Comparison of ENCODE assay signal across 18 cellular contexts in genomic region chr17:2958706-2959222, GRCh38.
DNase-seq lines count a peak whose midpoint lies in the region; ATAC-seq and TF ChIP-seq lines count a peak whose summit lies in the region.
"Had no signal": no experiment of that assay in that cellular context is flagged by ENCODE, and none has a peak within 500 bp of the region (broad histone marks: within the 10 kb centered on the region; RNA-seq: fewer than 3 reads in every experiment).

No MANE protein-coding gene starts in this region.

- peaks cover 17% of the 10 kb centered on the region for H3K36me3 Mint-ChIP-seq in MCF 10A (ENCODE audit: insufficient read depth, unreplicated experiment)
- no peaks in the 10 kb centered on the region for H3K36me3 Mint-ChIP-seq in osteocyte (ENCODE audit: unreplicated experiment)

- BruUV-seq in MCF 10A (replicated peaks; lab: Mats Ljungman, UMichigan), result no TSS peak

- H3K27ac ChIP-seq in breast epithelium, result no peak overlapping the region
- peak overlapping the region; percentile 93 for H3K27ac ChIP-seq in RWPE2 (ENCODE audit: poor library complexity, severe bottlenecking)
- H3K27ac ChIP-seq: skin epidermis, vagina had no signal

- POLR2A ChIA-PET in MCF 10A (lab: Yijun Ruan, JAX), result interaction anchor here (1.2 kb wide), 1 partner anchor 33 kb away, joined by 3 read pairs; no protein-coding TSS in a partner anchor

- H3K4me1 ChIP-seq in breast epithelium, result no peaks in the 10 kb centered on the region
- H3K4me1 ChIP-seq in RWPE2 (ENCODE audit: insufficient read depth, poor library complexity, severe bottlenecking), result peaks cover 44% of the 10 kb centered on the region

- H3K9me3 Mint-ChIP-seq in MCF 10A (ENCODE audit: unreplicated experiment), result no peaks in the 10 kb centered on the region
- no peaks in the 10 kb centered on the region for H3K9me3 Mint-ChIP-seq in osteocyte (ENCODE audit: unreplicated experiment)
- H3K9me3 Mint-ChIP-seq: CD14-positive monocyte had no signal

- intact Hi-C loops in MCF 10A (cut with micrococcal nuclease), result no loop called here
- intact Hi-C loops in breast epithelium (cut with DNase I; ENCODE audit: low total_unique reads), result no loop called here

- no peaks in the 10 kb centered on the region for H3K9me3 ChIP-seq in breast epithelium
- H3K9me3 ChIP-seq in RWPE2 (ENCODE audit: severe bottlenecking), result no peaks in the 10 kb centered on the region
- H3K9me3 ChIP-seq: vagina had no signal

- H3K27me3 ChIP-seq in breast epithelium (no peaks in the 10 kb centered on the region), RWPE2 (ENCODE audit: insufficient read depth, poor library complexity, severe bottlenecking) (no peaks in the 10 kb centered on the region)
- H3K27me3 ChIP-seq: vagina had no signal

- no peak for DNase-seq in MCF 10A (ENCODE audit: unreplicated experiment)
- DNase-seq in breast epithelium (ENCODE audit: low spot score in 2 of 2), result no peak
- DNase-seq in RWPE2 (ENCODE audit: low spot score), result no peak
- DNase-seq in osteocyte (ENCODE audit: extremely low spot score, unreplicated experiment), result no peak
- no peak for DNase-seq in NCI-H1694 (lab: John Stamatoyannopoulos, UW)
- DNase-seq in occipital lobe (lab: John Stamatoyannopoulos, UW), result no peak
- no peak for DNase-seq in NCI-H2081 treated with DMSO at 0.1 percent for 48 hours (lab: John Stamatoyannopoulos, UW)
- DNase-seq: activated CD4-positive, alpha-beta T cell treated with anti-CD3 and anti-CD28 coated beads, Interleukin-2, amount 50 U/mL, for 1 hour; activated gamma-delta T cell; cerebellar nuclear complex; kidney glomerular epithelial cell; NCI-H1105; NCI-H524 treated with DMSO at 0.1 percent for 48 hours; stimulated activated CD4-positive, alpha-beta T cell treated with anti-CD3 and anti-CD28 coated beads, Interleukin-1b, Interleukin-23, amount 100 ng/mL, for 48 hours; substantia nigra had no signal

- no peak for ATAC-seq in RWPE2 (ENCODE audit: low read depth)

- H3K36me3 ChIP-seq in breast epithelium (no peaks in the 10 kb centered on the region), RWPE2 (ENCODE audit: low read depth) (peaks cover 5% of the 10 kb centered on the region; the same call in 1 of the 2 replicates)
- H3K36me3 ChIP-seq: vagina had no signal

- H3K27me3 Mint-ChIP-seq in MCF 10A (ENCODE audit: insufficient read depth, unreplicated experiment) (no peaks in the 10 kb centered on the region), osteocyte (ENCODE audit: unreplicated experiment) (no peaks in the 10 kb centered on the region)

- TF ChIP-seq POLR2A in breast epithelium (IDR thresholded peaks at IDR 0.05), result no peak

- H3K4me1 Mint-ChIP-seq in MCF 10A (ENCODE audit: insufficient read depth, unreplicated experiment) (peaks cover 50% of the 10 kb centered on the region), osteocyte (ENCODE audit: unreplicated experiment) (peaks cover 62% of the 10 kb centered on the region)

- H3K4me3 ChIP-seq in breast epithelium (no peak overlapping the region), RWPE2 (ENCODE audit: severe bottlenecking) (no peak overlapping the region)
- H3K4me3 ChIP-seq: skin epidermis, vagina had no signal

- H3K27ac Mint-ChIP-seq in MCF 10A (ENCODE audit: low read depth, unreplicated experiment) (peak overlapping the region; percentile 40), osteocyte (ENCODE audit: unreplicated experiment) (peak overlapping the region; percentile 31)

- CTCF ChIA-PET in MCF 10A (lab: Yijun Ruan, JAX), result interaction anchor here (0.6 to 1.2 kb wide), 2 partner anchors 50 to 54 kb away, joined by 3 to 4 read pairs; no protein-coding TSS in a partner anchor

- TF ChIP-seq CTCF in MCF 10A (IDR thresholded peaks at IDR 0.05; ENCODE audit: unreplicated experiment), result no peak
- no peak for TF ChIP-seq CTCF in breast epithelium (IDR thresholded peaks at IDR 0.05)
- no peak for TF ChIP-seq CTCF in RWPE2 (IDR thresholded peaks at IDR 0.05; ENCODE audit: poor library complexity, severe bottlenecking)
- TF ChIP-seq CTCF in osteocyte (IDR thresholded peaks at IDR 0.05), result no peak

- no peak overlapping the region for H3K4me3 Mint-ChIP-seq in MCF 10A (ENCODE audit: unreplicated experiment)
- no peak overlapping the region for H3K4me3 Mint-ChIP-seq in osteocyte (ENCODE audit: unreplicated experiment)
- H3K4me3 Mint-ChIP-seq: CD14-positive monocyte had no signal
